ENCODE assay signal across 1 cellular context in the genomic region with DNA sequence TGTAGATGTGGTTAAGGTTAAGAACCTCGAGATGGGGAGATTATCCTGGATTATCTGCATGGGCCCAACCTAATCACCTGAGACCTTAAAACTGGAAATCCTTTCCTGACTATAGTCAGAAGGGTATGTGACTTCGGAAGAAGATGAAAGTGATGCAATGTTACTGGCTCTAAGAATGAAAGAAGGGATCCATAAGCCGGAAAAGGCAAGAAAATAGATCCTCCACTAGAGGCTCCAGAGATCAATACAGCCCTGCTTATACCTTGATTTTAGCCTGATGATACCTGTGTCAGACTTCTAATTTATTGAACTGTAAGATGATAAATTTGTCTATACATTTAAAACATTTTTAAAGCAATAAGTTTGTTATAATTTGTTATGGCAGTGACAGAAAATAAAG.
TF ChIP-seq lines count a peak whose summit lies in the region.

No MANE protein-coding gene starts in this region.

TF ChIP-seq in HCT116, 20 proteins besides CTCF, POLR2A, EP300 and RAD21:
- TF ChIP-seq, protein P1, sequence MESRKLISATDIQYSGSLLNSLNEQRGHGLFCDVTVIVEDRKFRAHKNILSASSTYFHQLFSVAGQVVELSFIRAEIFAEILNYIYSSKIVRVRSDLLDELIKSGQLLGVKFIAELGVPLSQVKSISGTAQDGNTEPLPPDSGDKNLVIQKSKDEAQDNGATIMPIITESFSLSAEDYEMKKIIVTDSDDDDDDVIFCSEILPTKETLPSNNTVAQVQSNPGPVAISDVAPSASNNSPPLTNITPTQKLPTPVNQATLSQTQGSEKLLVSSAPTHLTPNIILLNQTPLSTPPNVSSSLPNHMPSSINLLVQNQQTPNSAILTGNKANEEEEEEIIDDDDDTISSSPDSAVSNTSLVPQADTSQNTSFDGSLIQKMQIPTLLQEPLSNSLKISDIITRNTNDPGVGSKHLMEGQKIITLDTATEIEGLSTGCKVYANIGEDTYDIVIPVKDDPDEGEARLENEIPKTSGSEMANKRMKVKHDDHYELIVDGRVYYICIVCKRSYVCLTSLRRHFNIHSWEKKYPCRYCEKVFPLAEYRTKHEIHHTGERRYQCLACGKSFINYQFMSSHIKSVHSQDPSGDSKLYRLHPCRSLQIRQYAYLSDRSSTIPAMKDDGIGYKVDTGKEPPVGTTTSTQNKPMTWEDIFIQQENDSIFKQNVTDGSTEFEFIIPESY (IDR thresholded peaks at IDR 0.05; ENCODE audit: extremely low read depth, insufficient replicate concordance, low read length) = no peak
